In the genomic region with DNA sequence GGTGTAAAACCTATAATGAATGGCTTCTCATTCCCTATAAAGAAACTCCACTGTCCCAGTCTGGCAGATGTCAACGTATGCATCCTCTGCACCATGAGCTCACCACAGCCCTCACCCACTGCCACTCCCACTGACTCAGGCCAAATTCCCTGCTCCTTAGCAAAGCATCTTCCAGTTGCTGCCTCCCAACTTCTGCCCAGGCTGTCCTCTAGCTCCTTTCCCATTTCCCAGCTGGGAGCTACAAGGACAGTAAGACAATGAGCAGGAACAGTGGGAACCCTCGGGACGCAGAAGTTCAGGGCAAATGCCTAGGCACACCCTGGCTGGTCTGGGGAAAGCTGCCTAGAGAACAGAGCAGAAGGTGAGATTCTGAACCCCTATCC, we compare ENCODE assay signal across 1 cellular context.
TF ChIP-seq lines count a peak whose summit lies in the region.

No MANE protein-coding gene starts in this region.

TF ChIP-seq in GM23338, 12 proteins besides CTCF, POLR2A, EP300 and RAD21 (continued from another document):
- TF ChIP-seq ZNF462 (CRISPR knock-in tag; IDR thresholded peaks at IDR 0.05) (no peak), JUNB (IDR thresholded peaks at IDR 0.05; ENCODE audit: unreplicated experiment) (no peak), EZH2 (IDR thresholded peaks at IDR 0.05; ENCODE audit: low read depth, unreplicated experiment) (no peak), STAT1 (IDR thresholded peaks at IDR 0.05; ENCODE audit: unreplicated experiment) (no peak), ZNF331 (CRISPR knock-in tag; IDR thresholded peaks at IDR 0.05; ENCODE audit: low read depth) (no peak), ZNF114 (CRISPR knock-in tag; IDR thresholded peaks at IDR 0.05) (no peak), POLR2AphosphoS5 (IDR thresholded peaks at IDR 0.05; ENCODE audit: low read depth) (no peak), CREB1 (CRISPR knock-in tag; IDR thresholded peaks at IDR 0.05; ENCODE audit: low read depth) (no peak), EZH2phosphoT487 (IDR thresholded peaks at IDR 0.05; ENCODE audit: unreplicated experiment) (no peak), ETS1 (IDR thresholded peaks at IDR 0.05) (no peak)
- TF ChIP-seq, protein P1, sequence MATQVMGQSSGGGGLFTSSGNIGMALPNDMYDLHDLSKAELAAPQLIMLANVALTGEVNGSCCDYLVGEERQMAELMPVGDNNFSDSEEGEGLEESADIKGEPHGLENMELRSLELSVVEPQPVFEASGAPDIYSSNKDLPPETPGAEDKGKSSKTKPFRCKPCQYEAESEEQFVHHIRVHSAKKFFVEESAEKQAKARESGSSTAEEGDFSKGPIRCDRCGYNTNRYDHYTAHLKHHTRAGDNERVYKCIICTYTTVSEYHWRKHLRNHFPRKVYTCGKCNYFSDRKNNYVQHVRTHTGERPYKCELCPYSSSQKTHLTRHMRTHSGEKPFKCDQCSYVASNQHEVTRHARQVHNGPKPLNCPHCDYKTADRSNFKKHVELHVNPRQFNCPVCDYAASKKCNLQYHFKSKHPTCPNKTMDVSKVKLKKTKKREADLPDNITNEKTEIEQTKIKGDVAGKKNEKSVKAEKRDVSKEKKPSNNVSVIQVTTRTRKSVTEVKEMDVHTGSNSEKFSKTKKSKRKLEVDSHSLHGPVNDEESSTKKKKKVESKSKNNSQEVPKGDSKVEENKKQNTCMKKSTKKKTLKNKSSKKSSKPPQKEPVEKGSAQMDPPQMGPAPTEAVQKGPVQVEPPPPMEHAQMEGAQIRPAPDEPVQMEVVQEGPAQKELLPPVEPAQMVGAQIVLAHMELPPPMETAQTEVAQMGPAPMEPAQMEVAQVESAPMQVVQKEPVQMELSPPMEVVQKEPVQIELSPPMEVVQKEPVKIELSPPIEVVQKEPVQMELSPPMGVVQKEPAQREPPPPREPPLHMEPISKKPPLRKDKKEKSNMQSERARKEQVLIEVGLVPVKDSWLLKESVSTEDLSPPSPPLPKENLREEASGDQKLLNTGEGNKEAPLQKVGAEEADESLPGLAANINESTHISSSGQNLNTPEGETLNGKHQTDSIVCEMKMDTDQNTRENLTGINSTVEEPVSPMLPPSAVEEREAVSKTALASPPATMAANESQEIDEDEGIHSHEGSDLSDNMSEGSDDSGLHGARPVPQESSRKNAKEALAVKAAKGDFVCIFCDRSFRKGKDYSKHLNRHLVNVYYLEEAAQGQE (IDR thresholded peaks at IDR 0.05; ENCODE audit: unreplicated experiment): no peak
